17 cellular contexts compared by ENCODE assay signal in genomic region chr5:94218374-94218773, GRCh38.
DNase-seq lines count a peak whose midpoint lies in the region; ATAC-seq and TF ChIP-seq lines count a peak whose summit lies in the region.
"Had no signal": no experiment of that assay in that cellular context is flagged by ENCODE, and none has a peak within 500 bp of the region (broad histone marks: within the 10 kb centered on the region; RNA-seq: fewer than 3 reads in every experiment).

No MANE protein-coding gene starts in this region.

- no peak overlapping the region for H3K23ac ChIP-seq in mesendoderm (ENCODE audit: low read length)

- H3K27me3 Mint-ChIP-seq in chondrocyte (ENCODE audit: low read depth) = no peaks in the 10 kb centered on the region
- H3K27me3 Mint-ChIP-seq in endodermal cell (ENCODE audit: insufficient read depth) = no peaks in the 10 kb centered on the region
- H3K27me3 Mint-ChIP-seq: activated CD8-positive, alpha-beta T cell treated with anti-CD3 and anti-CD28 coated beads for 36 hours; CD4-positive, alpha-beta memory T cell; dendritic cell treated with granulocyte-macrophage colony-stimulating factor and Interleukin-4, amounts not matched to agents 40 ng/mL and 50 ng/mL, for 4 days had no signal

- H3K9me3 Mint-ChIP-seq in chondrocyte (ENCODE audit: low read depth) (no peaks in the 10 kb centered on the region), endodermal cell (no peaks in the 10 kb centered on the region)
- H3K9me3 Mint-ChIP-seq: activated CD8-positive, alpha-beta T cell treated with anti-CD3 and anti-CD28 coated beads for 36 hours; CD4-positive, alpha-beta memory T cell; T-helper 1 cell treated with Interleukin-12 subunit alpha and Interleukin-12 subunit beta and Interleukin-4 antibody, amounts not matched to agents 30 μg/mL and 1 μg/mL, for 36 hours had no signal

- no peak overlapping the region for H4K5ac ChIP-seq in mesendoderm (ENCODE audit: low read length)

- H3K79me1 ChIP-seq in mesendoderm (ENCODE audit: low read length) = peaks cover 1% of the 10 kb centered on the region

- H2BK120ac ChIP-seq in mesendoderm (ENCODE audit: low read depth, low read length) = no peak overlapping the region

- H3K4me1 ChIP-seq in mesendoderm (ENCODE audit: control insufficient read depth, low read depth, low read length) (no peaks in the 10 kb centered on the region), endodermal cell (ENCODE audit: control insufficient read depth, insufficient read depth, low read length) (peaks cover 3% of the 10 kb centered on the region)

- no peak overlapping the region for H3K18ac ChIP-seq in mesendoderm (ENCODE audit: low read length)

- H3K27ac ChIP-seq in mesendoderm (ENCODE audit: low read depth, low read length) = no peak overlapping the region
- H3K27ac ChIP-seq in endodermal cell (ENCODE audit: low read depth, low read length) = no peak overlapping the region

- H2AK5ac ChIP-seq in mesendoderm (ENCODE audit: low read length) = no peak overlapping the region

- H3K4me1 Mint-ChIP-seq in chondrocyte (ENCODE audit: low read depth) (peaks cover 26% of the 10 kb centered on the region), endodermal cell (peaks cover 18% of the 10 kb centered on the region)

- H3K9me3 ChIP-seq in endodermal cell (ENCODE audit: control insufficient read depth, low read length) = no peaks in the 10 kb centered on the region

- H3K4me2 ChIP-seq in mesendoderm (ENCODE audit: low read length) = no peak overlapping the region

- DNase-seq in BJ (ENCODE audit: low read depth) (peak; percentile 88), M059J (ENCODE audit: low read depth) (peak; percentile 92), chondrocyte (ENCODE audit: low spot score) (no peak), mesendoderm (peak; percentile 87), endodermal cell (no peak), posterior vena cava (ENCODE audit: low spot score) (no peak), GM13977 (ENCODE audit: low spot score) (no peak)
- DNase-seq: activated CD8-positive, alpha-beta T cell treated with anti-CD3 and anti-CD28 coated beads for 36 hours; activated naive CD4-positive, alpha-beta T cell; CD4-positive, alpha-beta memory T cell; glutamatergic neuron; NCI-H2081; stimulated activated CD4-positive, alpha-beta T cell treated with anti-CD3 and anti-CD28 coated beads, Interleukin-2, amount 100 ng/mL, for 48 hours; stimulated activated naive CD4-positive, alpha-beta T cell treated with Interleukin-2 at 50 U/mL for 16 hours had no signal

- H3K4me3 Mint-ChIP-seq in chondrocyte (ENCODE audit: unreplicated experiment) = no peak overlapping the region
- no peak overlapping the region for H3K4me3 Mint-ChIP-seq in endodermal cell
- H3K4me3 Mint-ChIP-seq: activated CD8-positive, alpha-beta T cell treated with anti-CD3 and anti-CD28 coated beads for 36 hours; CD4-positive, alpha-beta memory T cell; dendritic cell treated with granulocyte-macrophage colony-stimulating factor and Interleukin-4, amounts not matched to agents 40 ng/mL and 50 ng/mL, for 4 days; T-helper 1 cell treated with Interleukin-12 subunit alpha and Interleukin-12 subunit beta and Interleukin-4 antibody, amounts not matched to agents 30 μg/mL and 1 μg/mL, for 36 hours had no signal

- H3K27me3 ChIP-seq in BJ (ENCODE audit: control insufficient read depth, insufficient read depth, low read length) (no peaks in the 10 kb centered on the region), mesendoderm (ENCODE audit: insufficient read depth, low read length, poor library complexity) (no peaks in the 10 kb centered on the region), endodermal cell (ENCODE audit: control insufficient read depth, insufficient read depth, low read length, poor library complexity, severe bottlenecking) (no peaks in the 10 kb centered on the region)

- H4K8ac ChIP-seq in mesendoderm (ENCODE audit: low read depth, low read length) = no peak overlapping the region

- no peak overlapping the region for H2BK5ac ChIP-seq in mesendoderm (ENCODE audit: low read length)

- no peak overlapping the region for H2BK15ac ChIP-seq in mesendoderm (replicated peaks; ENCODE audit: low read depth)

- ATAC-seq in HG02885 (IDR thresholded peaks at IDR 0.05; ENCODE audit: poor library complexity, unreplicated experiment) = no peak
- ATAC-seq: activated CD8-positive, alpha-beta T cell treated with anti-CD3 and anti-CD28 coated beads for 36 hours had no signal

- no peak overlapping the region for H3K56ac ChIP-seq in mesendoderm (ENCODE audit: low read length)

- CTCF ChIA-PET in BJ (lab: Yijun Ruan, JAX) = no interaction called here

- intact Hi-C loops in posterior vena cava (cut with DNase I) = no loop called here

- peak overlapping the region; percentile 57 for H3K27ac Mint-ChIP-seq in chondrocyte (ENCODE audit: unreplicated experiment)
- no peak overlapping the region for H3K27ac Mint-ChIP-seq in endodermal cell
- H3K27ac Mint-ChIP-seq: activated CD8-positive, alpha-beta T cell treated with anti-CD3 and anti-CD28 coated beads for 36 hours; CD4-positive, alpha-beta memory T cell; dendritic cell treated with granulocyte-macrophage colony-stimulating factor and Interleukin-4, amounts not matched to agents 40 ng/mL and 50 ng/mL, for 4 days; T-helper 1 cell treated with Interleukin-12 subunit alpha and Interleukin-12 subunit beta and Interleukin-4 antibody, amounts not matched to agents 30 μg/mL and 1 μg/mL, for 36 hours had no signal

- H3K9ac ChIP-seq in mesendoderm (ENCODE audit: low read length) = no peak overlapping the region
- no peak overlapping the region for H3K9ac ChIP-seq in endodermal cell (ENCODE audit: extremely low read depth, low read length, poor library complexity, severe bottlenecking)

- peaks cover 2% of the 10 kb centered on the region for H3K79me2 ChIP-seq in mesendoderm (ENCODE audit: control insufficient read depth, insufficient read depth, low read length)

- no peaks in the 10 kb centered on the region for H3K36me3 ChIP-seq in BJ (ENCODE audit: control insufficient read depth, insufficient read depth, low read length)
- no peaks in the 10 kb centered on the region for H3K36me3 ChIP-seq in mesendoderm (ENCODE audit: control insufficient read depth, insufficient read depth, low read length)
- no peaks in the 10 kb centered on the region for H3K36me3 ChIP-seq in endodermal cell (ENCODE audit: control insufficient read depth, insufficient read depth, low read length)

- no peak overlapping the region for H3K4ac ChIP-seq in mesendoderm (ENCODE audit: low read depth, low read length)

- H3K4me3 ChIP-seq in BJ (ENCODE audit: low read depth, low read length) (no peak overlapping the region), mesendoderm (ENCODE audit: low read length) (no peak overlapping the region), endodermal cell (ENCODE audit: low read length) (no peak overlapping the region)

- TF ChIP-seq CTCF in BJ (IDR thresholded peaks at IDR 0.05; ENCODE audit: insufficient read depth, low read depth, low read length) = no peak
- TF ChIP-seq CTCF in chondrocyte (IDR thresholded peaks at IDR 0.05) = no peak
- TF ChIP-seq CTCF in endodermal cell (conservative IDR thresholded peaks at IDR 0.05) = no peak
- TF ChIP-seq CTCF in GM13977 (IDR thresholded peaks at IDR 0.05; ENCODE audit: extremely low read depth, insufficient read depth, missing control alignments) = no peak

- POLR2A ChIA-PET in BJ (lab: Charles Lee) = no interaction called here

- H3K36me3 Mint-ChIP-seq in chondrocyte (ENCODE audit: low read depth) (no peaks in the 10 kb centered on the region), endodermal cell (ENCODE audit: low read depth) (peaks cover 2% of the 10 kb centered on the region)
- H3K36me3 Mint-ChIP-seq: CD4-positive, alpha-beta memory T cell had no signal

- in situ Hi-C loops in GM13977 (cut with MboI; ENCODE audit: low pct_unique_long_range_greater_than_20kb, low sequenced_read_pairs, unreplicated experiment) = no loop called here

Comparison
In these comparisons a context has a peak if more than half of its experiments do, and no peak if none do; other contexts are left out.
1. DNase-seq: peak in BJ (single experiment), M059J (single experiment) and mesendoderm (single experiment); none in chondrocyte (single experiment), endodermal cell (single experiment), posterior vena cava (single experiment) and GM13977 (single experiment).